32 cellular contexts compared by ENCODE assay signal in genomic region chr7:1930381-1931065, GRCh38.
"Had no signal": no experiment of that assay in that cellular context is flagged by ENCODE, and none has a peak within 500 bp of the region (broad histone marks: within the 10 kb centered on the region; RNA-seq: fewer than 3 reads in every experiment).

No MANE protein-coding gene starts in this region.

- H3K27me3 ChIP-seq: breast epithelium, SJCRH30 had no signal

- H3K36me3 ChIP-seq: breast epithelium, SJCRH30 had no signal

- ATAC-seq: activated CD8-positive, alpha-beta memory T cell treated with anti-CD3 and anti-CD28 coated beads, Interleukin-2, amount 10 ng/mL, durations not matched to agents 7 days and 5 days; activated T-cell treated with anti-CD3 and anti-CD28 coated beads, Interleukin-2, amount 50 U/mL, for 72 hours; activated T-helper 17 cell treated with anti-CD3 and anti-CD28 coated beads, Interleukin-2, amount 50 U/mL, for 72 hours; Panc1 had no signal

- H3K9ac ChIP-seq: KMS-11 had no signal

- H3K27ac Mint-ChIP-seq: activated CD4-positive, alpha-beta memory T cell treated with anti-CD3 and anti-CD28 coated beads, Interleukin-2, amount 10 ng/mL, durations not matched to agents 7 days and 5 days; activated CD8-positive, alpha-beta memory T cell treated with anti-CD3 and anti-CD28 coated beads, Interleukin-2, amount 10 ng/mL, durations not matched to agents 7 days and 5 days; activated naive CD8-positive, alpha-beta T cell treated with anti-CD3 and anti-CD28 coated beads for 36 hours; activated T-cell treated with anti-CD3 and anti-CD28 coated beads, Interleukin-2, amount 50 U/mL, for 72 hours; activated T-helper 17 cell treated with anti-CD3 and anti-CD28 coated beads, Interleukin-2, amount 50 U/mL, for 72 hours had no signal

- DNase-seq: activated CD4-positive, alpha-beta memory T cell treated with anti-CD3 and anti-CD28 coated beads, Interleukin-2, amount 10 ng/mL, durations not matched to agents 7 days and 5 days; activated CD4-positive, alpha-beta T cell treated with anti-CD3 and anti-CD28 coated beads for 1 hour; activated CD4-positive, alpha-beta T cell treated with anti-CD3 and anti-CD28 coated beads for 48 hours; activated CD4-positive, CD25-positive, alpha-beta regulatory T cell; activated CD8-positive, alpha-beta memory T cell treated with anti-CD3 and anti-CD28 coated beads for 24 hours; activated CD8-positive, alpha-beta memory T cell treated with anti-CD3 and anti-CD28 coated beads, Interleukin-2, amount 10 ng/mL, durations not matched to agents 7 days and 5 days; activated CD8-positive, alpha-beta memory T cell treated with anti-CD3 and anti-CD28 coated beads, Interleukin-2, amount 50 U/mL, for 48 hours; activated effector memory CD4-positive, alpha-beta T cell treated with anti-CD3 and anti-CD28 coated beads, Interleukin-2, amount 50 U/mL, for 16 hours; activated naive CD4-positive, alpha-beta T cell; activated naive CD4-positive, alpha-beta T cell treated with anti-CD3 and anti-CD28 coated beads, Interleukin-2, amount 50 U/mL, for 16 hours; activated naive CD8-positive, alpha-beta T cell treated with anti-CD3 and anti-CD28 coated beads for 36 hours; activated T-cell treated with anti-CD3 and anti-CD28 coated beads, Interleukin-2, amount 50 U/mL, for 72 hours; amniotic stem cell; aorta; MM.1S; MV-4-11; NCI-H1092; NCI-H1436 treated with DMSO at 0.1 percent for 48 hours; NCI-H1694 treated with DMSO at 0.1 percent for 48 hours; NCI-H2029; NCI-H345; NCI-H524 treated with DMSO at 0.1 percent for 48 hours; RPMI8226; SHP77; SJCRH30; T1000; WERI-Rb-1 had no signal

- H3K27ac ChIP-seq: breast epithelium, KMS-11, SJCRH30, SK-N-MC, WERI-Rb-1 had no signal

- H3K9me3 Mint-ChIP-seq: activated CD4-positive, alpha-beta memory T cell treated with anti-CD3 and anti-CD28 coated beads, Interleukin-2, amount 10 ng/mL, durations not matched to agents 7 days and 5 days; activated naive CD8-positive, alpha-beta T cell treated with anti-CD3 and anti-CD28 coated beads for 36 hours; activated T-cell treated with anti-CD3 and anti-CD28 coated beads, Interleukin-2, amount 50 U/mL, for 72 hours; activated T-helper 17 cell treated with anti-CD3 and anti-CD28 coated beads, Interleukin-2, amount 50 U/mL, for 72 hours had no signal

- H3K4me3 ChIP-seq: breast epithelium, SJCRH30, SK-N-MC had no signal

- H3K9me3 ChIP-seq: breast epithelium, SJCRH30 had no signal

- H3K4me2 ChIP-seq: KMS-11 had no signal

- H3K4me3 Mint-ChIP-seq: activated CD4-positive, alpha-beta memory T cell treated with anti-CD3 and anti-CD28 coated beads, Interleukin-2, amount 10 ng/mL, durations not matched to agents 7 days and 5 days; activated CD8-positive, alpha-beta memory T cell treated with anti-CD3 and anti-CD28 coated beads, Interleukin-2, amount 10 ng/mL, durations not matched to agents 7 days and 5 days; activated naive CD8-positive, alpha-beta T cell treated with anti-CD3 and anti-CD28 coated beads for 36 hours; activated T-cell treated with anti-CD3 and anti-CD28 coated beads, Interleukin-2, amount 50 U/mL, for 72 hours; activated T-helper 17 cell treated with anti-CD3 and anti-CD28 coated beads, Interleukin-2, amount 50 U/mL, for 72 hours had no signal

- H3K27me3 Mint-ChIP-seq: activated naive CD8-positive, alpha-beta T cell treated with anti-CD3 and anti-CD28 coated beads for 36 hours; activated T-helper 17 cell treated with anti-CD3 and anti-CD28 coated beads, Interleukin-2, amount 50 U/mL, for 72 hours had no signal

- H3K4me1 ChIP-seq: breast epithelium, SJCRH30 had no signal
